ENCODE assay signal across 16 cellular contexts in the genomic region with DNA sequence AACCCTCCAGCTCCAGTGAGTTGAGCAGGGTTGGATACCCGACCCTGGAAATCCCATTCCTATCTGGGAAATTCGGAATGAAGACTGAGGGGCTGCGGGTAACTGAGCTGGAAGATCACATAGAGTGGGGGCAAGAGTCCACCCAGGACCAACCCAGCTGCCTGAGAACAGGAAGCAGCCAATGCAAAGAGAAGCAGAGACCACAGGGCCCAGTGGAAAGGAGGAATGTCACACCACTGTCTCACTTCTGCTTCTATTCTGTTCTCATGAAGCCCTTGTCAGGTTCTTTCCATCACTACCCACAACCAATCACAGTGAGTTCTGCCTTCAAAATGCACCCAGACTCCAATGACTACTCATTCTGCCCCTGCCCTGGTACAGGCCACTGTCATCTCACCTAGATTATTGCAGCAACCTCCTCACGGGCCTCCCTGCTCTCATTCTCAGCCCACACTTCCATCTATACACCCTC. TPM values are rescaled to one million over a fixed set of nuclear protein-coding genes. Genes with fewer than 3 reads are reported as not detected.
A peak's percentile ranks its signal among the peaks of the same experiment; 100 is the strongest.
DNase-seq lines count a peak whose midpoint lies in the region; ATAC-seq lines count a peak whose summit lies in the region.
"Had no signal": no experiment of that assay in that cellular context is flagged by ENCODE, and none has a peak within 500 bp of the region (broad histone marks: within the 10 kb centered on the region; RNA-seq: fewer than 3 reads in every experiment).

No MANE protein-coding gene starts in this region.

- intact Hi-C loops in right cardiac atrium (cut with DNase I) = no loop called here

- H3K27ac ChIP-seq in skeletal muscle tissue (ENCODE audit: low read depth, low read length) (peak overlapping the region; percentile 91), right cardiac atrium (ENCODE audit: low read length) (no peak overlapping the region)
- H3K27ac ChIP-seq: coronary artery had no signal

- 92% methylated on average over 4 of the region's 4 CpGs for WGBS in right cardiac atrium

- H3K27me3 ChIP-seq in skeletal muscle tissue (ENCODE audit: control insufficient read depth in 3 of 3, insufficient read depth in 3 of 3, low read length in 3 of 3) = no peaks in the 10 kb centered on the region
- no peaks in the 10 kb centered on the region for H3K27me3 ChIP-seq in right cardiac atrium (ENCODE audit: control insufficient read depth, insufficient read depth)

- DNase-seq in SIG-M5 treated with dmso at 0.1 percent for 504 hours (lab: John Stamatoyannopoulos, UW; ENCODE audit: unreplicated experiment) (peak; percentile 20), SIG-M5 (lab: John Stamatoyannopoulos, UW) (no peak), NCI-H1048 (lab: John Stamatoyannopoulos, UW) (no peak), SK-N-DZ (ENCODE audit: low spot score) (no peak), right cardiac atrium (no peak)
- DNase-seq: 8988T; activated CD4-positive, alpha-beta memory T cell treated with anti-CD3 and anti-CD28 coated beads for 36 hours; activated naive CD8-positive, alpha-beta T cell treated with anti-CD3 and anti-CD28 coated beads, Interleukin-2, amount 10 ng/mL, durations not matched to agents 7 days and 5 days; NCI-H1694 treated with DMSO at 0.1 percent for 48 hours; substantia nigra had no signal

- H3K36me3 ChIP-seq in skeletal muscle tissue (ENCODE audit: control insufficient read depth in 3 of 3, insufficient read depth in 3 of 3, low read length in 3 of 3) = peaks cover 3 to 17% (median 4%) of the 10 kb centered on the region in 3 donors

- H3K9ac ChIP-seq in skeletal muscle tissue (ENCODE audit: low read depth in 1 of 3, low read length in 3 of 3) = peak overlapping the region in 2 of 3 donors; percentile 25 to 69

- H3K9me3 ChIP-seq in skeletal muscle tissue (ENCODE audit: control insufficient read depth in 3 of 3, low read length in 3 of 3) (no peaks in the 10 kb centered on the region), right cardiac atrium (ENCODE audit: control insufficient read depth, low read length) (no peaks in the 10 kb centered on the region)

- H3K4me1 ChIP-seq in skeletal muscle tissue (ENCODE audit: control insufficient read depth in 3 of 3, insufficient read depth in 3 of 3, low read length in 3 of 3) = peaks cover 65 to 83% (median 67%) of the 10 kb centered on the region in 3 donors
- H3K4me1 ChIP-seq in right cardiac atrium (ENCODE audit: control insufficient read depth, insufficient read depth, low read length) = peaks cover 1% of the 10 kb centered on the region

- H3K4me3 ChIP-seq in skeletal muscle tissue (ENCODE audit: low read length in 3 of 3) = peak overlapping the region; percentile 42 to 54 (median 45)
- H3K4me3 ChIP-seq in right cardiac atrium (ENCODE audit: low read length) = no peak overlapping the region
- H3K4me3 ChIP-seq: coronary artery had no signal

- peak; percentile 61 for ATAC-seq in GM21515 (IDR thresholded peaks at IDR 0.05; ENCODE audit: unreplicated experiment)
- peak; percentile 64 for ATAC-seq in HG03432 (IDR thresholded peaks at IDR 0.05; ENCODE audit: unreplicated experiment)
- no peak for ATAC-seq in right cardiac atrium
- ATAC-seq: HepG2 had no signal

RNA-seq across cellular contexts. Expression of a gene that starts 15.3 kb away (rescaled TPM):
- total RNA-seq in skeletal muscle tissue (25.1 TPM), right cardiac atrium (10 to 100 TPM in 3 of 4 donors, 1 to 10 TPM in 1; 7.7 to 17.6 (median 14.8) TPM)
- 15.3 and 18.4 TPM in 2 replicates for polyA plus RNA-seq in SK-N-DZ (2014; cell fraction: cytosol; rRNA removed)
- 9.5 and 16.3 TPM in 2 replicates for polyA plus RNA-seq in SK-N-DZ (2014; cell fraction: nucleus; rRNA removed)
- polyA plus RNA-seq in right cardiac atrium = 14.7 TPM

RNA-seq across cellular contexts. Expression of a gene that starts 27.5 kb away (rescaled TPM):
- total RNA-seq in skeletal muscle tissue (386 TPM), right cardiac atrium (10 to 100 TPM; 68.6 to 83.7 (median 80.9) TPM)
- 434 and 468 TPM in 2 replicates for polyA plus RNA-seq in SK-N-DZ (2014; cell fraction: cytosol; rRNA removed)
- 167 and 185 TPM in 2 replicates for polyA plus RNA-seq in SK-N-DZ (2014; cell fraction: nucleus; rRNA removed)
- 63.6 TPM for polyA plus RNA-seq in right cardiac atrium

RNA-seq across cellular contexts. Expression of a gene that starts 40.0 kb away (rescaled TPM):
- total RNA-seq in skeletal muscle tissue (not detected), right cardiac atrium (not detected)
- polyA plus RNA-seq in SK-N-DZ (2014; cell fraction: cytosol; rRNA removed) = not detected in 2 replicates
- not detected in 2 replicates for polyA plus RNA-seq in SK-N-DZ (2014; cell fraction: nucleus; rRNA removed)
- not detected for polyA plus RNA-seq in right cardiac atrium
- total RNA-seq: activated CD4-positive, alpha-beta memory T cell treated with anti-CD3 and anti-CD28 coated beads for 36 hours; activated naive CD8-positive, alpha-beta T cell treated with anti-CD3 and anti-CD28 coated beads, Interleukin-2, amount 10 ng/mL, durations not matched to agents 7 days and 5 days; fibroblast of lung; HepG2 had no signal
- polyA plus RNA-seq: fibroblast of lung, HepG2 had no signal

Comparison
In these comparisons a context has a peak if more than half of its experiments do, and no peak if none do; other contexts are left out.
1. ATAC-seq: peak in GM21515 (single experiment) and HG03432 (single experiment); none in right cardiac atrium (0 of 2).